8 cellular contexts compared by ENCODE assay signal in genomic region chr19:40716655-40717324, GRCh38. TPM values are rescaled to one million over a fixed set of nuclear protein-coding genes. Genes with fewer than 3 reads are reported as not detected.
DNase-seq lines count a peak whose midpoint lies in the region; ATAC-seq and TF ChIP-seq lines count a peak whose summit lies in the region.

Gene COQ8B (minus strand): TSS chr19:40716886. CDS start chr19:40714632, 2,254 bp downstream.
Gene ITPKC (plus strand): TSS chr19:40717112. CDS start chr19:40717136, 24 bp downstream.

- H3K4me3 ChIP-seq in BLaER1 (peak within 1 kb of the TSS; percentile 75), colonic mucosa (peak within 1 kb of the TSS; percentile 59)

- intact Hi-C loops in colonic mucosa (cut with DNase I), result no loop called here

- ATAC-seq in GM19324 (IDR thresholded peaks at IDR 0.05; ENCODE audit: low FRiP score, unreplicated experiment), result peak; percentile 83
- peak; percentile 53 for ATAC-seq in HG03460 (IDR thresholded peaks at IDR 0.05; ENCODE audit: unreplicated experiment)

- H3K27ac ChIP-seq in BLaER1, result peak within 1 kb of the TSS; percentile 82
- peak within 1 kb of the TSS; percentile 78 for H3K27ac ChIP-seq in colonic mucosa
- H3K27ac ChIP-seq in layer of hippocampus (ENCODE audit: low read depth, low read length), result peak within 1 kb of the TSS; percentile 92

- peak within 1 kb of the TSS; percentile 95 for H3K4me2 ChIP-seq in BLaER1

- peaks cover 8% of the 10 kb centered on the region for H3K36me3 ChIP-seq in BLaER1
- H3K36me3 ChIP-seq in colonic mucosa, result no peaks in the 10 kb centered on the region

- H3K9ac ChIP-seq in BLaER1 (peak within 1 kb of the TSS; percentile 86), colonic mucosa (ENCODE audit: low read depth in 2 of 2, low read length in 2 of 2) (peak within 1 kb of the TSS; percentile 96 to 99)

- H3K27me3 ChIP-seq in BLaER1, result no peaks in the 10 kb centered on the region
- no peaks in the 10 kb centered on the region for H3K27me3 ChIP-seq in colonic mucosa
- H3K27me3 ChIP-seq in layer of hippocampus (ENCODE audit: control insufficient read depth, insufficient read depth, low read length), result no peaks in the 10 kb centered on the region

- H3K4me1 ChIP-seq in BLaER1, result peaks cover 59% of the 10 kb centered on the region
- H3K4me1 ChIP-seq in colonic mucosa, result peaks cover 12% of the 10 kb centered on the region

- peaks cover 17% of the 10 kb centered on the region for H4K20me1 ChIP-seq in BLaER1

- H3K9me3 ChIP-seq in BLaER1 (no peaks in the 10 kb centered on the region), colonic mucosa (no peaks in the 10 kb centered on the region)

- DNase-seq in NCI-H524 treated with DMSO at 0.1 percent for 48 hours (lab: John Stamatoyannopoulos, UW), result peak; percentile 72
- peak; percentile 100 for DNase-seq in activated CD4-positive, alpha-beta T cell treated with anti-CD3 and anti-CD28 coated beads for 48 hours
- peak; percentile 100 for DNase-seq in colonic mucosa
- DNase-seq in stimulated activated CD4-positive, alpha-beta T cell treated with anti-CD3 and anti-CD28 coated beads, Interleukin-1b, Interleukin-23, amount 100 ng/mL, for 24 hours (ENCODE audit: low read depth in 4 of 4, low spot score in 1 of 4), result peak; percentile 99 to 100 (median 100)

- TF ChIP-seq CTCF in colonic mucosa (IDR thresholded peaks at IDR 0.05), result no peak

RNA-seq across cellular contexts. Expression of gene COQ8B, which starts in this region (rescaled TPM):
- total RNA-seq in colonic mucosa, result 10 to 100 TPM; 26.5 to 48.5 TPM

RNA-seq across cellular contexts. Expression of gene ITPKC, which starts in this region (rescaled TPM):
- 10 to 100 TPM; 15.8 to 22.0 TPM for total RNA-seq in colonic mucosa

Comparison
In these comparisons a context has a peak if more than half of its experiments do, and no peak if none do; other contexts are left out.
1. Peak in every context shown above with its lines: DNase-seq, ATAC-seq, H3K4me3 ChIP-seq and H3K27ac ChIP-seq.